ENCODE assay signal across 8 cellular contexts in the genomic region with DNA sequence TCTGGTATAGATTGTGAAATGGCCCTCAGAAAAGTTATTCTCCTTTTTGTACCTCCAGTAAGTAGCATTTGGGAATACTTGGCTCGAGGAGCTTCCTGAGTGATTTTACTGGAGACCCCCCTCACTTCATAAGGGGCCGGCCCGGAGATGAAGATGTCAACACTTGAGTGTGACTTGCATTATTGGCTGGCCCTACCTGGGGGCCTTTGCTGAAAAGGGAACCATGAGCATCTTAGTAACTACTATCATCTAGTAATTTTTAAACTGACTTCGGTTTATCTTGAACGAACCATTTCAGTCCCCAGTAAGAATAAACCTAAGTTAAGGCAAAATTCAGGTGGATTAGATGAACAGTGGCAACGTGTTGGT. TPM values are rescaled to one million over a fixed set of nuclear protein-coding genes. Genes with fewer than 3 reads are reported as not detected.
DNase-seq lines count a peak whose midpoint lies in the region; ATAC-seq and TF ChIP-seq lines count a peak whose summit lies in the region.

No MANE protein-coding gene starts in this region.

- no peak overlapping the region for H3K4me2 ChIP-seq in SK-N-SH

- no peak for ATAC-seq in SK-N-SH treated with all-trans-retinoic acid at 6 μM for 48 hours
- no peak for ATAC-seq in right cardiac atrium
- no peak for ATAC-seq in HG02798 (IDR thresholded peaks at IDR 0.05; ENCODE audit: poor library complexity, unreplicated experiment)
- no peak for ATAC-seq in GM18858 (IDR thresholded peaks at IDR 0.05; ENCODE audit: unreplicated experiment)

- H2AFZ ChIP-seq in SK-N-SH (ENCODE audit: low read depth) = peak overlapping the region; percentile 92; the same call in 1 of the 2 replicates

- no peak for TF ChIP-seq EP300 in SK-N-SH (IDR thresholded peaks at IDR 0.05; ENCODE audit: borderline replicate concordance in 1 of 2, low read depth in 1 of 2, low read length in 1 of 2)

- TF ChIP-seq CTCF in SK-N-SH (IDR thresholded peaks at IDR 0.05) = no peak
- no peak for TF ChIP-seq CTCF in WERI-Rb-1 (IDR thresholded peaks at IDR 0.05; ENCODE audit: low read depth, low read length)
- no peak for TF ChIP-seq CTCF in adrenal gland (IDR thresholded peaks at IDR 0.05)

- H3K4me1 ChIP-seq in SK-N-SH (ENCODE audit: control insufficient read depth in 1 of 2, insufficient read depth in 2 of 2, low read depth in 1 of 2, low read length in 1 of 2) (peaks cover 0 to 5% of the 10 kb centered on the region in 2 experiments; a peak in 1 of 4 replicates), right cardiac atrium (ENCODE audit: control insufficient read depth, insufficient read depth, low read length) (peaks cover 2% of the 10 kb centered on the region), adrenal gland (replicated peaks in 1 of 2) (peaks cover 0 to 10% of the 10 kb centered on the region in 2 donors)

- no peaks in the 10 kb centered on the region for H3F3A ChIP-seq in SK-N-SH (replicated peaks; ENCODE audit: insufficient read depth)

- 97% methylated on average over 6 of the region's 6 CpGs for WGBS in SK-N-SH (ENCODE audit: low lambda C conversion rate)
- 59% methylated on average over 6 of the region's 6 CpGs for WGBS in right cardiac atrium
- 77 to 89% (median 84%) methylated on average over 6 of the region's 6 CpGs for WGBS in adrenal gland, 4 donors

- no peak for TF ChIP-seq POLR2A in adrenal gland (IDR thresholded peaks at IDR 0.05)

- DNase-seq in SK-N-SH = peak; percentile 12
- no peak for DNase-seq in WERI-Rb-1
- no peak for DNase-seq in right cardiac atrium
- peak in 1 of 49 donors; percentile 2 for DNase-seq in substantia nigra (lab: John Stamatoyannopoulos, UW)
- no peak for DNase-seq in adrenal gland

- H3K27me3 ChIP-seq in SK-N-SH (ENCODE audit: insufficient read depth) (no peaks in the 10 kb centered on the region), WERI-Rb-1 (ENCODE audit: insufficient read depth, low read depth, severe bottlenecking) (no peaks in the 10 kb centered on the region), right cardiac atrium (ENCODE audit: control insufficient read depth, insufficient read depth) (no peaks in the 10 kb centered on the region), adrenal gland (no peaks in the 10 kb centered on the region)

- H3K27ac ChIP-seq in SK-N-SH (ENCODE audit: low read depth in 2 of 2, low read length in 1 of 2) = no peak overlapping the region
- H3K27ac ChIP-seq in WERI-Rb-1 = no peak overlapping the region
- no peak overlapping the region for H3K27ac ChIP-seq in right cardiac atrium (ENCODE audit: low read length)
- H3K27ac ChIP-seq in substantia nigra (ENCODE audit: low read depth, low read length, poor library complexity, severe bottlenecking) = peak overlapping the region; percentile 91
- peak overlapping the region in 1 of 5 donors; percentile 97 for H3K27ac ChIP-seq in adrenal gland

- intact Hi-C loops in right cardiac atrium (cut with DNase I) (loop anchor here in 1 of 4 donors (10.0 kb wide), 1 partner anchor 75 kb away; no protein-coding TSS in a partner anchor), adrenal gland (cut with DNase I) (loop anchor here in 1 of 2 donors (5.0 to 10.0 kb wide), 2 partner anchors 225 to 307 kb away; a partner anchor contains a TSS)

- POLR2A ChIA-PET in SK-N-SH (lab: Yijun Ruan, JAX) = interaction anchor here (1.6 kb wide), 1 partner anchor 16 kb away, joined by 15 read pairs; a partner anchor contains a TSS

- no peaks in the 10 kb centered on the region for H3K9me2 ChIP-seq in SK-N-SH

- H3K79me2 ChIP-seq in SK-N-SH (ENCODE audit: insufficient read depth) = no peaks in the 10 kb centered on the region; the same call in 1 of the 2 replicates

- CTCF ChIA-PET in SK-N-SH (lab: Yijun Ruan, JAX) = interaction anchor here (1.2 to 2.9 kb wide), 3 partner anchors 16 to 306 kb away, joined by 3 to 14 read pairs (median 9); a partner anchor contains a TSS

- H3K36me3 ChIP-seq in SK-N-SH (replicated peaks in 1 of 2; ENCODE audit: control insufficient read depth in 1 of 2, insufficient read depth in 2 of 2, low read length in 1 of 2) = no peaks in the 10 kb centered on the region
- no peaks in the 10 kb centered on the region for H3K36me3 ChIP-seq in WERI-Rb-1
- no peaks in the 10 kb centered on the region for H3K36me3 ChIP-seq in adrenal gland (replicated peaks in 1 of 2)

- no peaks in the 10 kb centered on the region for H4K20me1 ChIP-seq in SK-N-SH (ENCODE audit: insufficient read depth)

- no peak overlapping the region for H3K9ac ChIP-seq in SK-N-SH

- no peak for TF ChIP-seq RAD21 in SK-N-SH (IDR thresholded peaks at IDR 0.05; ENCODE audit: low read length)

- H3K4me3 ChIP-seq in SK-N-SH (ENCODE audit: low read depth in 2 of 2, low read length in 1 of 2) (no peak overlapping the region), WERI-Rb-1 (ENCODE audit: low read depth, low read length) (peak overlapping the region; percentile 61), right cardiac atrium (ENCODE audit: low read length) (peak overlapping the region; percentile 70), adrenal gland (peak overlapping the region in 1 of 4 donors; percentile 99)

- H3K9me3 ChIP-seq in SK-N-SH = no peaks in the 10 kb centered on the region
- no peaks in the 10 kb centered on the region for H3K9me3 ChIP-seq in WERI-Rb-1 (ENCODE audit: severe bottlenecking)
- H3K9me3 ChIP-seq in right cardiac atrium (ENCODE audit: control insufficient read depth, low read length) = no peaks in the 10 kb centered on the region
- H3K9me3 ChIP-seq in adrenal gland (replicated peaks in 1 of 3) = no peaks in the 10 kb centered on the region

TF ChIP-seq in SK-N-SH, 30 proteins besides CTCF, POLR2A, EP300 and RAD21:
- TF ChIP-seq SMC3 (IDR thresholded peaks at IDR 0.05; ENCODE audit: low read depth, low read length) (no peak), GABPA (IDR thresholded peaks at IDR 0.05; ENCODE audit: low read depth) (no peak), SIN3A (IDR thresholded peaks at IDR 0.05; ENCODE audit: borderline replicate concordance, low read depth, low read length) (no peak), EZH2phosphoT487 (IDR thresholded peaks at IDR 0.05; ENCODE audit: borderline replicate concordance, low read depth) (no peak), RCOR1 (IDR thresholded peaks at IDR 0.05; ENCODE audit: low read length) (no peak), GATA2 (CRISPR knock-in tag; IDR thresholded peaks at IDR 0.05) (no peak), MEF2A (IDR thresholded peaks at IDR 0.05; ENCODE audit: borderline replicate concordance, low read depth) (no peak)

TF ChIP-seq in SK-N-SH treated with all-trans-retinoic acid at 6 μM for 48 hours, 23 proteins besides CTCF, POLR2A, EP300 and RAD21 (continues in another document):
- TF ChIP-seq ARNTL (CRISPR knock-in tag; IDR thresholded peaks at IDR 0.05; ENCODE audit: borderline replicate concordance, low read depth) (no peak), PPARA (CRISPR knock-in tag; IDR thresholded peaks at IDR 0.05; ENCODE audit: borderline replicate concordance) (no peak), TCF4 (CRISPR knock-in tag; IDR thresholded peaks at IDR 0.05; ENCODE audit: borderline replicate concordance) (no peak), ZFP3 (CRISPR knock-in tag; IDR thresholded peaks at IDR 0.05) (no peak), SNAI2 (CRISPR knock-in tag; IDR thresholded peaks at IDR 0.05) (no peak)
- TF ChIP-seq, protein P1, sequence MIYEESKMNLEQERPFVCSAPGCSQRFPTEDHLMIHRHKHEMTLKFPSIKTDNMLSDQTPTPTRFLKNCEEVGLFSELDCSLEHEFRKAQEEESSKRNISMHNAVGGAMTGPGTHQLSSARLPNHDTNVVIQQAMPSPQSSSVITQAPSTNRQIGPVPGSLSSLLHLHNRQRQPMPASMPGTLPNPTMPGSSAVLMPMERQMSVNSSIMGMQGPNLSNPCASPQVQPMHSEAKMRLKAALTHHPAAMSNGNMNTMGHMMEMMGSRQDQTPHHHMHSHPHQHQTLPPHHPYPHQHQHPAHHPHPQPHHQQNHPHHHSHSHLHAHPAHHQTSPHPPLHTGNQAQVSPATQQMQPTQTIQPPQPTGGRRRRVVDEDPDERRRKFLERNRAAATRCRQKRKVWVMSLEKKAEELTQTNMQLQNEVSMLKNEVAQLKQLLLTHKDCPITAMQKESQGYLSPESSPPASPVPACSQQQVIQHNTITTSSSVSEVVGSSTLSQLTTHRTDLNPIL (CRISPR knock-in tag; IDR thresholded peaks at IDR 0.05; ENCODE audit: low read depth) = no peak
- TF ChIP-seq, protein P2, sequence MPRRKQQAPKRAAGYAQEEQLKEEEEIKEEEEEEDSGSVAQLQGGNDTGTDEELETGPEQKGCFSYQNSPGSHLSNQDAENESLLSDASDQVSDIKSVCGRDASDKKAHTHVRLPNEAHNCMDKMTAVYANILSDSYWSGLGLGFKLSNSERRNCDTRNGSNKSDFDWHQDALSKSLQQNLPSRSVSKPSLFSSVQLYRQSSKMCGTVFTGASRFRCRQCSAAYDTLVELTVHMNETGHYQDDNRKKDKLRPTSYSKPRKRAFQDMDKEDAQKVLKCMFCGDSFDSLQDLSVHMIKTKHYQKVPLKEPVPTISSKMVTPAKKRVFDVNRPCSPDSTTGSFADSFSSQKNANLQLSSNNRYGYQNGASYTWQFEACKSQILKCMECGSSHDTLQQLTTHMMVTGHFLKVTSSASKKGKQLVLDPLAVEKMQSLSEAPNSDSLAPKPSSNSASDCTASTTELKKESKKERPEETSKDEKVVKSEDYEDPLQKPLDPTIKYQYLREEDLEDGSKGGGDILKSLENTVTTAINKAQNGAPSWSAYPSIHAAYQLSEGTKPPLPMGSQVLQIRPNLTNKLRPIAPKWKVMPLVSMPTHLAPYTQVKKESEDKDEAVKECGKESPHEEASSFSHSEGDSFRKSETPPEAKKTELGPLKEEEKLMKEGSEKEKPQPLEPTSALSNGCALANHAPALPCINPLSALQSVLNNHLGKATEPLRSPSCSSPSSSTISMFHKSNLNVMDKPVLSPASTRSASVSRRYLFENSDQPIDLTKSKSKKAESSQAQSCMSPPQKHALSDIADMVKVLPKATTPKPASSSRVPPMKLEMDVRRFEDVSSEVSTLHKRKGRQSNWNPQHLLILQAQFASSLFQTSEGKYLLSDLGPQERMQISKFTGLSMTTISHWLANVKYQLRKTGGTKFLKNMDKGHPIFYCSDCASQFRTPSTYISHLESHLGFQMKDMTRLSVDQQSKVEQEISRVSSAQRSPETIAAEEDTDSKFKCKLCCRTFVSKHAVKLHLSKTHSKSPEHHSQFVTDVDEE (CRISPR knock-in tag; IDR thresholded peaks at IDR 0.05) = no peak

RNA-seq across cellular contexts. Expression of a gene that starts 1.3 kb away (rescaled TPM):
- polyA plus RNA-seq in SK-N-SH (2012; rRNA removed) = 3.0 and 3.1 TPM in 2 replicates
- 5.3 and 8.9 TPM in 2 replicates for polyA plus RNA-seq in SK-N-SH (2012; cell fraction: cytosol; rRNA removed)
- polyA plus RNA-seq in SK-N-SH (2012; cell fraction: nucleus; rRNA removed) = 0.87 and 1.4 TPM in 2 replicates
- 1 to 10 TPM; 4.7 to 5.7 (median 4.9) TPM for total RNA-seq in right cardiac atrium
- polyA plus RNA-seq in right cardiac atrium = 8.5 TPM
- total RNA-seq in adrenal gland = 10 to 100 TPM in 3 of 8 donors, 1 to 10 TPM in 5; 5.5 to 15.2 (median 7.7) TPM
- polyA plus RNA-seq in adrenal gland = 10 to 100 TPM in 2 of 3 donors, 1 to 10 TPM in 1; 9.3 to 26.5 (median 12.4) TPM

RNA-seq across cellular contexts. Expression of a gene that starts 15.8 kb away (rescaled TPM):
- polyA plus RNA-seq in SK-N-SH (2012; rRNA removed) = 3.7 and 4.0 TPM in 2 replicates
- 6.0 and 6.6 TPM in 2 replicates for polyA plus RNA-seq in SK-N-SH (2012; cell fraction: cytosol; rRNA removed)
- polyA plus RNA-seq in SK-N-SH (2012; cell fraction: nucleus; rRNA removed) = 2.0 and 4.7 TPM in 2 replicates
- 10 to 100 TPM; 33.9 to 46.9 (median 39.2) TPM for total RNA-seq in right cardiac atrium
- polyA plus RNA-seq in right cardiac atrium = 17.0 TPM
- total RNA-seq in adrenal gland = 10 to 100 TPM in 7 of 8 donors, 1 to 10 TPM in 1; 7.8 to 26.9 (median 16.4) TPM
- polyA plus RNA-seq in adrenal gland = 10 to 100 TPM in 2 of 3 donors, 1 to 10 TPM in 1; 7.9 to 19.1 (median 11.2) TPM

Comparison
In these comparisons a context has a peak if more than half of its experiments do, and no peak if none do; other contexts are left out.
1. H3K4me3 ChIP-seq: peak in WERI-Rb-1 (single experiment) and right cardiac atrium (single experiment); none in SK-N-SH (0 of 2).